Comparison of ENCODE assay signal across 28 cellular contexts in genomic region chr10:92080244-92080643, GRCh38.
DNase-seq lines count a peak whose midpoint lies in the region; ATAC-seq and TF ChIP-seq lines count a peak whose summit lies in the region.
"Had no signal": no experiment of that assay in that cellular context is flagged by ENCODE, and none has a peak within 500 bp of the region (broad histone marks: within the 10 kb centered on the region; RNA-seq: fewer than 3 reads in every experiment).

No MANE protein-coding gene starts in this region.

- ATAC-seq in T-helper 17 cell (no peak), GM21526 (IDR thresholded peaks at IDR 0.05; ENCODE audit: low FRiP score, unreplicated experiment) (no peak)

- no peak for TF ChIP-seq EP300 in Ishikawa (IDR thresholded peaks at IDR 0.05; ENCODE audit: borderline replicate concordance)

- H3K4me1 Mint-ChIP-seq in T-helper 17 cell = peaks cover 3% of the 10 kb centered on the region
- H3K4me1 Mint-ChIP-seq: CD4-positive, alpha-beta memory T cell had no signal

- peak; percentile 59 for TF ChIP-seq RAD21 in Ishikawa (IDR thresholded peaks at IDR 0.05; ENCODE audit: low read depth)

- peaks cover 7% of the 10 kb centered on the region for H3K36me3 Mint-ChIP-seq in T-helper 17 cell (ENCODE audit: low read depth)

- peak; percentile 10 for DNase-seq in DMS53 (lab: John Stamatoyannopoulos, UW)
- DNase-seq in DMS53 treated with DMSO at 0.1 percent for 48 hours (lab: John Stamatoyannopoulos, UW; ENCODE audit: unreplicated experiment) = no peak
- no peak for DNase-seq in T-helper 17 cell
- DNase-seq in iPS-NIHi7 (ENCODE audit: extremely low spot score) = peak; percentile 19
- no peak for DNase-seq in effector memory CD4-positive, alpha-beta T cell
- DNase-seq in cerebellar nuclear complex (lab: John Stamatoyannopoulos, UW) = no peak
- DNase-seq: ACHN; CD4-positive, alpha-beta memory T cell; EL; GF-D8; GOT3; KG1; NCI-H1092 treated with DMSO at 0.1 percent for 48 hours; NCI-H1436 treated with DMSO at 0.1 percent for 48 hours; NCI-H2029; NCI-H2171; NCI-H446; NCI-H526; PC-9; RPMI8226; SHP77 treated with DMSO at 0.1 percent for 48 hours; SW 1271 had no signal

- no peaks in the 10 kb centered on the region for H3K9me3 ChIP-seq in T-helper 17 cell (ENCODE audit: control insufficient read depth, low read length, poor library complexity, severe bottlenecking)
- H3K9me3 ChIP-seq in effector memory CD4-positive, alpha-beta T cell (ENCODE audit: control insufficient read depth, low read length) = no peaks in the 10 kb centered on the region
- H3K9me3 ChIP-seq: BLaER1, Caco-2 had no signal

- peaks cover 7% of the 10 kb centered on the region for H3K36me3 ChIP-seq in effector memory CD4-positive, alpha-beta T cell (ENCODE audit: control insufficient read depth, insufficient read depth, low read length)

- H3K4me1 ChIP-seq in effector memory CD4-positive, alpha-beta T cell (ENCODE audit: control insufficient read depth, insufficient read depth, low read length, poor library complexity, severe bottlenecking) = no peaks in the 10 kb centered on the region
- H3K4me1 ChIP-seq: BLaER1 had no signal

- peak overlapping the region; percentile 37 for H3K27ac Mint-ChIP-seq in T-helper 17 cell
- H3K27ac Mint-ChIP-seq: CD4-positive, alpha-beta memory T cell had no signal

- no peaks in the 10 kb centered on the region for H3K27me3 ChIP-seq in effector memory CD4-positive, alpha-beta T cell (replicated peaks; ENCODE audit: control insufficient read depth, insufficient read depth, low read length, poor library complexity, severe bottlenecking)
- H3K27me3 ChIP-seq: BLaER1 had no signal

- H3K4me3 Mint-ChIP-seq in T-helper 17 cell = no peak overlapping the region
- H3K4me3 Mint-ChIP-seq: CD4-positive, alpha-beta memory T cell had no signal

- H3K27ac ChIP-seq in effector memory CD4-positive, alpha-beta T cell (ENCODE audit: insufficient read depth, low read length, poor library complexity, severe bottlenecking) = no peak overlapping the region
- H3K27ac ChIP-seq: 22Rv1, BLaER1, PC-9, SK-N-MC had no signal

- no peak overlapping the region for H3K4me3 ChIP-seq in effector memory CD4-positive, alpha-beta T cell (ENCODE audit: insufficient read depth, low read depth, low read length, poor library complexity, severe bottlenecking)
- H3K4me3 ChIP-seq: BLaER1, PC-9, SK-N-MC had no signal

- H3K27me3 Mint-ChIP-seq in T-helper 17 cell = no peaks in the 10 kb centered on the region
- H3K27me3 Mint-ChIP-seq: CD4-positive, alpha-beta memory T cell had no signal

TF ChIP-seq in Ishikawa, 13 proteins besides CTCF, POLR2A, EP300 and RAD21:
- TF ChIP-seq ZBTB7A (IDR thresholded peaks at IDR 0.05; ENCODE audit: low read depth) = no peak
- TF ChIP-seq TCF12 (IDR thresholded peaks at IDR 0.05; ENCODE audit: low read depth) = no peak
- no peak for TF ChIP-seq NFIC (IDR thresholded peaks at IDR 0.05)
- TF ChIP-seq CREB1 (IDR thresholded peaks at IDR 0.05; ENCODE audit: low read depth) = no peak
- TF ChIP-seq CEBPB (IDR thresholded peaks at IDR 0.05) = no peak
- no peak for TF ChIP-seq YY1 (IDR thresholded peaks at IDR 0.05; ENCODE audit: low read depth)
- no peak for TF ChIP-seq EGR1 (IDR thresholded peaks at IDR 0.05)
- no peak for TF ChIP-seq TAF1 (IDR thresholded peaks at IDR 0.05; ENCODE audit: low read depth)
- TF ChIP-seq TEAD4 (IDR thresholded peaks at IDR 0.05) = no peak
- no peak for TF ChIP-seq USF1 (IDR thresholded peaks at IDR 0.05)
- no peak for TF ChIP-seq REST (IDR thresholded peaks at IDR 0.05; ENCODE audit: low read depth)
- no peak for TF ChIP-seq FOXM1 (IDR thresholded peaks at IDR 0.05; ENCODE audit: borderline replicate concordance, low read depth)
- TF ChIP-seq, protein P1, sequence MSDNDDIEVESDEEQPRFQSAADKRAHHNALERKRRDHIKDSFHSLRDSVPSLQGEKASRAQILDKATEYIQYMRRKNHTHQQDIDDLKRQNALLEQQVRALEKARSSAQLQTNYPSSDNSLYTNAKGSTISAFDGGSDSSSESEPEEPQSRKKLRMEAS (IDR thresholded peaks at IDR 0.05) = no peak

Comparison
In these comparisons a context has a peak if more than half of its experiments do, and no peak if none do; other contexts are left out.
1. DNase-seq: peak in DMS53 (single experiment) and iPS-NIHi7 (single experiment); none in DMS53 treated with DMSO at 0.1 percent for 48 hours (single experiment), T-helper 17 cell (0 of 3), effector memory CD4-positive, alpha-beta T cell (0 of 3) and cerebellar nuclear complex (0 of 2).